11 cellular contexts compared by ENCODE assay signal in the genomic region with DNA sequence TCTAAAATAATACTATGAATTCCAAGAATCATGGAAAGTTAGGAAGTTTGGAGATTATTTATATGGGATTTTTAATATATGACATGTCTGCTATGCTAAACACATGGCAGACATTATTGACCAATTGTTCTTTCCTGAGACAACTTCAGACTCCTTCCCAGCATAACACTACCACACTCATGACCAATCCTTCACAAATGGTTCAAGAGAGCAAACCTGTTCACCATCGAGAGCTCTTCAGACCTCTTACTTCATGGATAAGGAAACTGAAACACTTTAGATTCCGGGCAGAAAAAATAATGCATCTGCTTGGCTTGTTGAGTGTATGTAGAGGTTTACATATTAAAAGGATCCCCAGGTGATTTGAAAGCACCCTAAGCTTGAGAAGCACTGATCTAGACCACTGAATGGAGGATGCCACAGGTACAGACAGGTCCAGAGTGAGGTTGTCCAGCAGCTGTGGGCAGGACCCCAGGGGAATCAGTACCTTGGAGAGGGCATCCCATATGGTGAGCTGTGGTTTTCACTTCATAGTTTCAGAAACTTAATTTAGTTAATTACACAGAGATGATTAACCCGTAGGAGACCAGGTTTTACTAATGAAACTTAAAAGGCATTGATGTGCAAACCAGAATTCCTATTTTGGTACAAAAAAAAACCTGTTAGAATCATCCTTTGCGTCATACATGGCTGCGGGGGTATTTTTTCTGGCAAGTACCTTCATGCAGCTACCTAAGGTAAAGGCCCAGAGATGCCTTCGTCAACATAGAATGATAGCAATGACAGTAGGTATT.
DNase-seq lines count a peak whose midpoint lies in the region; ATAC-seq and TF ChIP-seq lines count a peak whose summit lies in the region.
"Had no signal": no experiment of that assay in that cellular context is flagged by ENCODE, and none has a peak within 500 bp of the region (broad histone marks: within the 10 kb centered on the region; RNA-seq: fewer than 3 reads in every experiment).

No MANE protein-coding gene starts in this region.

- H3K27me3 ChIP-seq in stomach (no peaks in the 10 kb centered on the region), esophagus squamous epithelium (no peaks in the 10 kb centered on the region)
- H3K27me3 ChIP-seq: transverse colon had no signal

- TF ChIP-seq POLR2A in stomach (IDR thresholded peaks at IDR 0.05) (no peak), esophagus squamous epithelium (IDR thresholded peaks at IDR 0.05) (no peak)

- 81 to 88% (median 86%) methylated on average over 6 of the region's 6 CpGs for WGBS in stomach, 5 donors
- 63 to 72% methylated on average over 6 of the region's 6 CpGs for WGBS in esophagus squamous epithelium, 2 donors

- no peak for TF ChIP-seq EP300 in stomach (IDR thresholded peaks at IDR 0.05)

- ATAC-seq in GM18508 (IDR thresholded peaks at IDR 0.05; ENCODE audit: insufficient read depth, unreplicated experiment) (peak; percentile 76), GM21723 (IDR thresholded peaks at IDR 0.05; ENCODE audit: unreplicated experiment) (peak; percentile 76), HG03521 (IDR thresholded peaks at IDR 0.05; ENCODE audit: unreplicated experiment) (peak; percentile 77)

- peak; percentile 64 for DNase-seq in islet precursor cell
- DNase-seq in NK-92 treated with Interleukin-12 subunit alpha and Interleukin-12 subunit beta, amount 100 ng/mL, for 24 hours (lab: John Stamatoyannopoulos, UW): no peak
- DNase-seq in NCI-H1092 (lab: John Stamatoyannopoulos, UW): no peak
- DNase-seq in stomach: no peak
- no peak for DNase-seq in esophagus squamous epithelium (lab: John Stamatoyannopoulos, UW)
- DNase-seq: activated T-cell treated with anti-CD3 and anti-CD28 coated beads, Interleukin-2, amount 50 U/mL, for 48 hours; NCI-H446; transverse colon had no signal

- TF ChIP-seq CTCF in stomach (IDR thresholded peaks at IDR 0.05) (no peak), esophagus squamous epithelium (IDR thresholded peaks at IDR 0.05) (no peak)

- intact Hi-C loops in stomach (cut with DNase I; ENCODE audit: low total_unique reads): no loop called here
- intact Hi-C loops in esophagus squamous epithelium (cut with DNase I): no loop called here

- H3K27ac ChIP-seq in stomach (peak overlapping the region in 1 of 5 donors; percentile 22), esophagus squamous epithelium (no peak overlapping the region)
- H3K27ac ChIP-seq: transverse colon had no signal

- H3K36me3 ChIP-seq in stomach: no peaks in the 10 kb centered on the region
- no peaks in the 10 kb centered on the region for H3K36me3 ChIP-seq in esophagus squamous epithelium
- H3K36me3 ChIP-seq: transverse colon had no signal

- H3K4me3 ChIP-seq in stomach (no peak overlapping the region), esophagus squamous epithelium (no peak overlapping the region)
- H3K4me3 ChIP-seq: transverse colon had no signal

- H3K4me1 ChIP-seq in stomach (peaks cover 0 to 12% (median 2%) of the 10 kb centered on the region in 4 donors), esophagus squamous epithelium (no peaks in the 10 kb centered on the region)

- H3K9me3 ChIP-seq in stomach: no peaks in the 10 kb centered on the region
- H3K9me3 ChIP-seq in esophagus squamous epithelium: no peaks in the 10 kb centered on the region
- H3K9me3 ChIP-seq: transverse colon had no signal
